Comparison of ENCODE assay signal across 17 cellular contexts in the genomic region with DNA sequence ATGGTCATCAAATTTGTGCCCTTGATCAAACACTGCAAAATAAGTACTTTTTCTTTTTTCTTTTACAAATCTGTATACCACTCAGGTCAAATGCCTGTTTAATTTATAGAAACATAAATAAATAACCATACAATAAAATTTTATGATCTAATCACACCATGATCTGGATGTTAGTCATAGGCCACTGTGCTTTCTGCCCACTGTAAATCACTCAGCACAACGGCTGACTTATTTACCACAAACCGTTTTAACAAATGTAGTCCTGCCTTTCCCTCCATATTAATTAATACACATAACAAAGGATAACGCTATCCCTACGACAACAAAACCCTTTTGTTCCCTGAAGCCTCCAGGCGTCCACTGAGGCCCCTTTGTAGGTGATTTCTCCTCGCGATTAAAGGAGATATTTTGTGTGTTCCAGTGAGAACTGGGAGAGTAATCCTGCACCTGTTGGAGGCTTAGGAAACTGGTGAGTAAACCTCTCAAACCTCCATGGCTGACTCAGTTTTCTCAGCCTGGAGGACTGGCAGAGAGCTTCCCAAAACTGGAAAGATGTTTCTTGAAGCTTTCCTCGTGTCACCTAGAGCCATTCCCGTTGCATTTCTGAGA.
DNase-seq lines count a peak whose midpoint lies in the region; ATAC-seq and TF ChIP-seq lines count a peak whose summit lies in the region.
"Had no signal": no experiment of that assay in that cellular context is flagged by ENCODE, and none has a peak within 500 bp of the region (broad histone marks: within the 10 kb centered on the region; RNA-seq: fewer than 3 reads in every experiment).

No MANE protein-coding gene starts in this region.

- no peak overlapping the region for H2AFZ ChIP-seq in mammary epithelial cell (ENCODE audit: low read depth, low read length)
- H2AFZ ChIP-seq: GM23248, neural progenitor cell had no signal

- H3K4me1 Mint-ChIP-seq in stimulated activated naive B cell treated with anti-CD40 and anti-IgM and Interleukin-4, amounts not matched to agents 10 μg/mL and 1 μg/mL and 100 μg/mL, for 72 hours: no peaks in the 10 kb centered on the region
- H3K4me1 Mint-ChIP-seq: stimulated activated effector memory CD8-positive, alpha-beta T cell treated with anti-CD3 and anti-CD28 coated beads, Interleukin-12 subunit alpha, Interleukin-12 subunit beta, amount 100 ng/mL, for 72 hours had no signal

- H3K36me3 ChIP-seq in mammary epithelial cell (ENCODE audit: insufficient read depth, low read length): no peaks in the 10 kb centered on the region
- no peaks in the 10 kb centered on the region for H3K36me3 ChIP-seq in breast epithelium
- H3K36me3 ChIP-seq: neural progenitor cell had no signal

- in situ Hi-C loops in mammary epithelial cell (cut with MboI; ENCODE audit: low sequenced_read_pairs in 2 of 2): no loop called here

- no peak overlapping the region for H3K27ac ChIP-seq in mammary epithelial cell (ENCODE audit: insufficient read depth, low read depth, low read length)
- no peak overlapping the region for H3K27ac ChIP-seq in breast epithelium
- H3K27ac ChIP-seq in dorsolateral prefrontal cortex: no peak overlapping the region
- H3K27ac ChIP-seq: GM23248, neural progenitor cell had no signal

- intact Hi-C loops in mammary epithelial cell (cut with micrococcal nuclease): no loop called here
- intact Hi-C loops in breast epithelium (cut with DNase I; ENCODE audit: low total_unique reads): no loop called here
- intact Hi-C loops in dorsolateral prefrontal cortex (cut with DNase I): no loop called here

- H3K4me2 ChIP-seq in mammary epithelial cell (ENCODE audit: insufficient read depth, low read depth, low read length): no peak overlapping the region
- H3K4me2 ChIP-seq: neural progenitor cell had no signal

- no peak overlapping the region for H3K27ac Mint-ChIP-seq in stimulated activated naive B cell treated with anti-CD40 and anti-IgM and Interleukin-4, amounts not matched to agents 10 μg/mL and 1 μg/mL and 100 μg/mL, for 72 hours
- H3K27ac Mint-ChIP-seq: activated T-helper 2 cell treated with anti-CD3 and anti-CD28 coated beads, Interferon-gamma antibody, Interleukin-2, Interleukin-4, amounts not matched to agents 10 μg/mL and 5 μg/mL and 100 μg/mL, durations not matched to agents 14 hours and 24 hours and 36 hours; neural progenitor cell; stimulated activated effector memory CD8-positive, alpha-beta T cell treated with anti-CD3 and anti-CD28 coated beads, Interleukin-12 subunit alpha, Interleukin-12 subunit beta, amount 100 ng/mL, for 72 hours had no signal

- TF ChIP-seq POLR2A in breast epithelium (IDR thresholded peaks at IDR 0.05): no peak

- no peak overlapping the region for H3K4me3 Mint-ChIP-seq in stimulated activated naive B cell treated with anti-CD40 and anti-IgM and Interleukin-4, amounts not matched to agents 10 μg/mL and 1 μg/mL and 100 μg/mL, for 72 hours
- H3K4me3 Mint-ChIP-seq: neural progenitor cell; stimulated activated effector memory CD8-positive, alpha-beta T cell treated with anti-CD3 and anti-CD28 coated beads, Interleukin-12 subunit alpha, Interleukin-12 subunit beta, amount 100 ng/mL, for 72 hours had no signal

- H3K4me3 ChIP-seq in mammary epithelial cell (replicated peaks in 1 of 3; ENCODE audit: insufficient read depth in 1 of 3, low read depth in 2 of 3, low read length in 3 of 3): no peak overlapping the region
- no peak overlapping the region for H3K4me3 ChIP-seq in breast epithelium
- no peak overlapping the region for H3K4me3 ChIP-seq in dorsolateral prefrontal cortex
- H3K4me3 ChIP-seq: GM23248, neural progenitor cell had no signal

- H3K27me3 ChIP-seq in mammary epithelial cell (ENCODE audit: insufficient read depth, low read length) (no peaks in the 10 kb centered on the region), breast epithelium (no peaks in the 10 kb centered on the region), dorsolateral prefrontal cortex (peaks cover 0 to 6% (median 0%) of the 10 kb centered on the region in 45 donors)
- H3K27me3 ChIP-seq: neural progenitor cell had no signal

- H3K9me3 ChIP-seq in mammary epithelial cell (replicated peaks; ENCODE audit: insufficient read depth, low read length) (peaks cover 44% of the 10 kb centered on the region), breast epithelium (no peaks in the 10 kb centered on the region)

- DNase-seq in mammary epithelial cell (peak; percentile 1), breast epithelium (ENCODE audit: low spot score in 2 of 2) (no peak), RKO (ENCODE audit: low spot score) (peak; percentile 64), kidney tubule cell (ENCODE audit: low spot score) (peak; percentile 14), NCI-H2227 treated with DMSO at 0.1 percent for 48 hours (lab: John Stamatoyannopoulos, UW) (no peak), dorsolateral prefrontal cortex (no peak), medulla oblongata (ENCODE audit: extremely low spot score) (no peak)
- DNase-seq in stimulated activated naive B cell treated with anti-CD40 and anti-IgM and Interleukin-4, amounts not matched to agents 10 μg/mL and 1 μg/mL and 100 μg/mL, for 72 hours: no peak
- DNase-seq: caudate nucleus; GM23248; IMR-90; MV-4-11; NCI-H2107; stimulated activated CD4-positive, alpha-beta T cell treated with anti-CD3 and anti-CD28 coated beads, Interleukin-15, amount 100 ng/mL, for 24 hours had no signal

- H3K27me3 Mint-ChIP-seq in stimulated activated naive B cell treated with anti-CD40 and anti-IgM and Interleukin-4, amounts not matched to agents 10 μg/mL and 1 μg/mL and 100 μg/mL, for 72 hours: no peaks in the 10 kb centered on the region

- peaks cover 0 to 1% of the 10 kb centered on the region in 2 donors for H3K9me3 Mint-ChIP-seq in stimulated activated naive B cell treated with anti-CD40 and anti-IgM and Interleukin-4, amounts not matched to agents 10 μg/mL and 1 μg/mL and 100 μg/mL, for 72 hours
- H3K9me3 Mint-ChIP-seq: neural progenitor cell; stimulated activated effector memory CD8-positive, alpha-beta T cell treated with anti-CD3 and anti-CD28 coated beads, Interleukin-12 subunit alpha, Interleukin-12 subunit beta, amount 100 ng/mL, for 72 hours had no signal

- TF ChIP-seq CTCF in mammary epithelial cell (conservative IDR thresholded peaks at IDR 0.05 in 1 of 2, IDR thresholded peaks at IDR 0.05 in 1 of 2; ENCODE audit: extremely low read depth in 1 of 2, insufficient read depth in 1 of 2, low read depth in 1 of 2, low read length in 2 of 2) (no peak), breast epithelium (IDR thresholded peaks at IDR 0.05) (no peak), dorsolateral prefrontal cortex (IDR thresholded peaks at IDR 0.05 in 54 of 56, conservative IDR thresholded peaks at IDR 0.05 in 2 of 56; ENCODE audit: low read depth in 1 of 56, partially characterized antibody in 56 of 56) (no peak)

- no TSS peak for BruUV-seq in mammary epithelial cell (replicated peaks; lab: Mats Ljungman, UMichigan)

- no peak for ATAC-seq in stimulated activated naive B cell treated with anti-CD40 and anti-IgM and Interleukin-4, amounts not matched to agents 10 μg/mL and 1 μg/mL and 100 μg/mL, for 72 hours (replicated peaks)
- ATAC-seq: stimulated activated effector memory CD8-positive, alpha-beta T cell treated with anti-CD3 and anti-CD28 coated beads, Interleukin-12 subunit alpha, Interleukin-12 subunit beta, amount 100 ng/mL, for 72 hours had no signal

- dilution Hi-C loops in mammary epithelial cell (cut with HindIII; ENCODE audit: low sequenced_read_pairs): no loop called here

- 5% methylated on average over 9 of the region's 9 CpGs for WGBS in mammary epithelial cell (ENCODE audit: low coverage, missing lambda C conversion rate)

- no peaks in the 10 kb centered on the region for H3K4me1 ChIP-seq in mammary epithelial cell (ENCODE audit: insufficient read depth, low read length)
- H3K4me1 ChIP-seq in breast epithelium: no peaks in the 10 kb centered on the region
- H3K4me1 ChIP-seq: neural progenitor cell had no signal

- no peak overlapping the region for H3K9ac ChIP-seq in mammary epithelial cell (ENCODE audit: insufficient read depth, low read length)
- H3K9ac ChIP-seq: GM23248, neural progenitor cell had no signal

- H3K36me3 Mint-ChIP-seq in stimulated activated naive B cell treated with anti-CD40 and anti-IgM and Interleukin-4, amounts not matched to agents 10 μg/mL and 1 μg/mL and 100 μg/mL, for 72 hours: no peaks in the 10 kb centered on the region
- H3K36me3 Mint-ChIP-seq: neural progenitor cell; stimulated activated effector memory CD8-positive, alpha-beta T cell treated with anti-CD3 and anti-CD28 coated beads, Interleukin-12 subunit alpha, Interleukin-12 subunit beta, amount 100 ng/mL, for 72 hours had no signal

- no peaks in the 10 kb centered on the region for H4K20me1 ChIP-seq in mammary epithelial cell (ENCODE audit: insufficient read depth, low read length)

- H3K79me2 ChIP-seq in mammary epithelial cell (ENCODE audit: insufficient read depth, low read length): no peaks in the 10 kb centered on the region

- CTCF ChIA-PET in mammary epithelial cell (lab: Charles Lee; ENCODE audit: low non-redundant PET): no interaction called here

Comparison
In these comparisons a context has a peak if more than half of its experiments do, and no peak if none do; other contexts are left out.
1. DNase-seq: peak in mammary epithelial cell (single experiment), RKO (single experiment) and kidney tubule cell (single experiment); none in breast epithelium (0 of 2), NCI-H2227 treated with DMSO at 0.1 percent for 48 hours (single experiment), dorsolateral prefrontal cortex (0 of 10), stimulated activated naive B cell treated with anti-CD40 and anti-IgM and Interleukin-4, amounts not matched to agents 10 μg/mL and 1 μg/mL and 100 μg/mL, for 72 hours (single experiment) and medulla oblongata (single experiment).